In the genomic region with DNA sequence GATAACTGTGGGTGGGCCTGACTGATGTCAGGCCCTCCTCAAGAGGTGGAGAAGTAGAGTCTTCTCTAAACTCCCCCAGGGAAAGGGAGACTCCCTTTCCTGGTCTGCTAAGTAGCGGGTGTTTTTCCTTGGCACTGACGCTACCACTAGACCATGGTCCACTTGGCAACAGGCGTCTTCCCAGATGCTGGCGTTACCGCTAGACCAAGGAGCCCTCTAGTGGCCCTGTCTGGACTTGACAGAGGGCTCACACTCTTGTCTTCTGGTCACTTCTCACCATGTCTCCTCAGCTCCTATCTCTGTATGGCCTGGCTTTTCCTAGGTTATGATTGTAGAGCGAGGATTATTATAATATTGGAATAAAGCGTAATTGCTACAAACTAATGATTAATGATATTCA, we compare ENCODE assay signal across 3 cellular contexts. TPM values are rescaled to one million over a fixed set of nuclear protein-coding genes. Genes with fewer than 3 reads are reported as not detected.
"Had no signal": no experiment of that assay in that cellular context is flagged by ENCODE, and none has a peak within 500 bp of the region (broad histone marks: within the 10 kb centered on the region; RNA-seq: fewer than 3 reads in every experiment).

No MANE protein-coding gene starts in this region.

RNA-seq across cellular contexts. Expression of gene RASSF6, which starts 45.7 kb away (rescaled TPM):
- total RNA-seq: activated T-cell treated with anti-CD3 and anti-CD28 coated beads, Interleukin-2, amount 50 U/mL, for 4 hours; fibroblast of villous mesenchyme; mesenteric fat pad had no signal
